Comparison of ENCODE assay signal across 20 cellular contexts in genomic region chr6:168756009-168756634, GRCh38.
DNase-seq lines count a peak whose midpoint lies in the region; ATAC-seq and TF ChIP-seq lines count a peak whose summit lies in the region.
"Had no signal": no experiment of that assay in that cellular context is flagged by ENCODE, and none has a peak within 500 bp of the region (broad histone marks: within the 10 kb centered on the region; RNA-seq: fewer than 3 reads in every experiment).

No MANE protein-coding gene starts in this region.

- WGBS in smooth muscle cell (ENCODE audit: low lambda C conversion rate), result 78% methylated on average over 3 of the region's 3 CpGs

- peak overlapping the region; percentile 29 for H3K27ac Mint-ChIP-seq in chondrocyte (ENCODE audit: unreplicated experiment)
- H3K27ac Mint-ChIP-seq in CD8-positive, alpha-beta memory T cell, result no peak overlapping the region
- H3K27ac Mint-ChIP-seq: activated naive CD8-positive, alpha-beta T cell treated with anti-CD3 and anti-CD28 coated beads for 36 hours; activated T-cell treated with anti-CD3 and anti-CD28 coated beads, Interleukin-2, amount 50 U/mL, for 72 hours; naive thymus-derived CD4-positive, alpha-beta T cell; stimulated activated effector memory CD8-positive, alpha-beta T cell treated with anti-CD3 and anti-CD28 coated beads, Interleukin-12 subunit alpha, Interleukin-12 subunit beta, amount 100 ng/mL, for 72 hours; T-helper 1 cell treated with Interleukin-12 subunit alpha and Interleukin-12 subunit beta and Interleukin-4 antibody, amounts not matched to agents 30 μg/mL and 1 μg/mL, for 36 hours had no signal

- H3K4me1 Mint-ChIP-seq in chondrocyte (ENCODE audit: low read depth), result peaks cover 19% of the 10 kb centered on the region
- no peaks in the 10 kb centered on the region for H3K4me1 Mint-ChIP-seq in CD8-positive, alpha-beta memory T cell
- H3K4me1 Mint-ChIP-seq: activated naive CD8-positive, alpha-beta T cell treated with anti-CD3 and anti-CD28 coated beads for 36 hours; naive thymus-derived CD4-positive, alpha-beta T cell; stimulated activated effector memory CD8-positive, alpha-beta T cell treated with anti-CD3 and anti-CD28 coated beads, Interleukin-12 subunit alpha, Interleukin-12 subunit beta, amount 100 ng/mL, for 72 hours had no signal

- no peak for ATAC-seq in GM18873 (IDR thresholded peaks at IDR 0.05; ENCODE audit: low FRiP score, unreplicated experiment)
- ATAC-seq in activated CD4-positive, CD25-positive, alpha-beta regulatory T cell treated with anti-CD3 and anti-CD28 coated beads, Interleukin-2, amount 50 U/mL, for 24 hours, result no peak
- ATAC-seq: activated T-cell treated with anti-CD3 and anti-CD28 coated beads, Interleukin-2, amount 50 U/mL, for 72 hours; naive thymus-derived CD4-positive, alpha-beta T cell; stimulated activated effector memory CD8-positive, alpha-beta T cell treated with anti-CD3 and anti-CD28 coated beads, Interleukin-12 subunit alpha, Interleukin-12 subunit beta, amount 100 ng/mL, for 72 hours had no signal

- H3K4me3 Mint-ChIP-seq in chondrocyte (ENCODE audit: unreplicated experiment), result no peak overlapping the region
- no peak overlapping the region for H3K4me3 Mint-ChIP-seq in CD8-positive, alpha-beta memory T cell
- H3K4me3 Mint-ChIP-seq: activated naive CD8-positive, alpha-beta T cell treated with anti-CD3 and anti-CD28 coated beads for 36 hours; activated T-cell treated with anti-CD3 and anti-CD28 coated beads, Interleukin-2, amount 50 U/mL, for 72 hours; naive thymus-derived CD4-positive, alpha-beta T cell; stimulated activated effector memory CD8-positive, alpha-beta T cell treated with anti-CD3 and anti-CD28 coated beads, Interleukin-12 subunit alpha, Interleukin-12 subunit beta, amount 100 ng/mL, for 72 hours; T-helper 1 cell treated with Interleukin-12 subunit alpha and Interleukin-12 subunit beta and Interleukin-4 antibody, amounts not matched to agents 30 μg/mL and 1 μg/mL, for 36 hours had no signal

- H3K4me2 ChIP-seq in smooth muscle cell, result peak overlapping the region; percentile 62

- no peaks in the 10 kb centered on the region for H3K27me3 ChIP-seq in iPS-20b (ENCODE audit: insufficient read depth, low read length)
- no peaks in the 10 kb centered on the region for H3K27me3 ChIP-seq in smooth muscle cell (ENCODE audit: low read depth)
- H3K27me3 ChIP-seq in CD8-positive, alpha-beta memory T cell (ENCODE audit: insufficient read depth, low read length, poor library complexity, severe bottlenecking), result no peaks in the 10 kb centered on the region
- H3K27me3 ChIP-seq: tibial artery had no signal

- H3K9me3 ChIP-seq in iPS-20b (ENCODE audit: insufficient read depth, low read depth, low read length) (no peaks in the 10 kb centered on the region), smooth muscle cell (replicated peaks; ENCODE audit: low read depth) (no peaks in the 10 kb centered on the region)
- no peaks in the 10 kb centered on the region for H3K9me3 ChIP-seq in CD8-positive, alpha-beta memory T cell (ENCODE audit: low read length)
- H3K9me3 ChIP-seq: tibial artery had no signal

- H3K4me3 ChIP-seq in iPS-20b (ENCODE audit: low read length) (peak overlapping the region; percentile 1; the same call in 1 of the 2 replicates), smooth muscle cell (no peak overlapping the region)
- no peak overlapping the region for H3K4me3 ChIP-seq in CD8-positive, alpha-beta memory T cell (ENCODE audit: low read length)
- H3K4me3 ChIP-seq: tibial artery had no signal

- H3K36me3 ChIP-seq in iPS-20b (ENCODE audit: insufficient read depth, low read depth, low read length), result no peaks in the 10 kb centered on the region
- no peaks in the 10 kb centered on the region for H3K36me3 ChIP-seq in smooth muscle cell (ENCODE audit: low read depth)
- H3K36me3 ChIP-seq in CD8-positive, alpha-beta memory T cell (ENCODE audit: insufficient read depth, low read length), result no peaks in the 10 kb centered on the region
- H3K36me3 ChIP-seq: tibial artery had no signal

- H3K9ac ChIP-seq in iPS-20b (ENCODE audit: low read depth, low read length) (no peak overlapping the region), smooth muscle cell (ENCODE audit: low read depth) (no peak overlapping the region)

- CTCF ChIA-PET in CD8-positive, alpha-beta memory T cell (lab: Charles Lee), result no interaction called here

- POLR2A ChIA-PET in CD8-positive, alpha-beta memory T cell (lab: Charles Lee), result no interaction called here

- H2AFZ ChIP-seq in smooth muscle cell (ENCODE audit: low read depth), result no peak overlapping the region

- H3K36me3 Mint-ChIP-seq in chondrocyte (ENCODE audit: low read depth), result peaks cover 2% of the 10 kb centered on the region
- H3K36me3 Mint-ChIP-seq in CD8-positive, alpha-beta memory T cell, result no peaks in the 10 kb centered on the region
- H3K36me3 Mint-ChIP-seq: activated naive CD8-positive, alpha-beta T cell treated with anti-CD3 and anti-CD28 coated beads for 36 hours; stimulated activated effector memory CD8-positive, alpha-beta T cell treated with anti-CD3 and anti-CD28 coated beads, Interleukin-12 subunit alpha, Interleukin-12 subunit beta, amount 100 ng/mL, for 72 hours had no signal

- no peak for TF ChIP-seq CTCF in chondrocyte (IDR thresholded peaks at IDR 0.05)
- TF ChIP-seq CTCF in smooth muscle cell (IDR thresholded peaks at IDR 0.05; ENCODE audit: borderline replicate concordance, insufficient read depth, poor library complexity, severe bottlenecking), result no peak

- peaks cover 5% of the 10 kb centered on the region for H3K9me3 Mint-ChIP-seq in chondrocyte (ENCODE audit: low read depth)
- H3K9me3 Mint-ChIP-seq in CD8-positive, alpha-beta memory T cell, result no peaks in the 10 kb centered on the region
- H3K9me3 Mint-ChIP-seq: activated naive CD8-positive, alpha-beta T cell treated with anti-CD3 and anti-CD28 coated beads for 36 hours; activated T-cell treated with anti-CD3 and anti-CD28 coated beads, Interleukin-2, amount 50 U/mL, for 72 hours; stimulated activated effector memory CD8-positive, alpha-beta T cell treated with anti-CD3 and anti-CD28 coated beads, Interleukin-12 subunit alpha, Interleukin-12 subunit beta, amount 100 ng/mL, for 72 hours; T-helper 1 cell treated with Interleukin-12 subunit alpha and Interleukin-12 subunit beta and Interleukin-4 antibody, amounts not matched to agents 30 μg/mL and 1 μg/mL, for 36 hours had no signal

- DNase-seq in NCI-H146 treated with DMSO at 0.1 percent for 48 hours (lab: John Stamatoyannopoulos, UW; ENCODE audit: unreplicated experiment) (peak; percentile 32), chondrocyte (ENCODE audit: low spot score) (no peak), smooth muscle cell (lab: John Stamatoyannopoulos, UW; ENCODE audit: unreplicated experiment) (no peak)
- DNase-seq in CD8-positive, alpha-beta memory T cell, result no peak
- DNase-seq: activated naive CD8-positive, alpha-beta T cell treated with anti-CD3 and anti-CD28 coated beads for 36 hours; activated T-cell treated with anti-CD3 and anti-CD28 coated beads, Interleukin-2, amount 50 U/mL, for 72 hours; C1 segment of cervical spinal cord; central memory CD4-positive, alpha-beta T cell; effector memory CD4-positive, alpha-beta T cell; naive thymus-derived CD4-positive, alpha-beta T cell; NCI-H446; SIG-M5; stimulated activated CD4-positive, alpha-beta T cell treated with anti-CD3 and anti-CD28 coated beads, Interleukin-12 subunit alpha, Interleukin-12 subunit beta, amount 100 ng/mL, for 4 hours; tibial artery had no signal

- no peak overlapping the region for H3K27ac ChIP-seq in iPS-20b (ENCODE audit: low read length)
- H3K27ac ChIP-seq in smooth muscle cell (ENCODE audit: low read depth), result peak overlapping the region; percentile 34
- no peak overlapping the region for H3K27ac ChIP-seq in CD8-positive, alpha-beta memory T cell (ENCODE audit: low read depth, low read length)
- H3K27ac ChIP-seq: tibial artery had no signal

- peaks cover 4% of the 10 kb centered on the region for H3F3A ChIP-seq in smooth muscle cell (ENCODE audit: low read depth)

- H3K4me1 ChIP-seq in iPS-20b (ENCODE audit: insufficient read depth, low read length) (peaks cover 18% of the 10 kb centered on the region), smooth muscle cell (ENCODE audit: low read depth) (peaks cover 18% of the 10 kb centered on the region)
- no peaks in the 10 kb centered on the region for H3K4me1 ChIP-seq in CD8-positive, alpha-beta memory T cell (ENCODE audit: insufficient read depth, low read length)

- H3K27me3 Mint-ChIP-seq in chondrocyte (ENCODE audit: low read depth), result peaks cover 4% of the 10 kb centered on the region
- peaks cover 7 to 29% of the 10 kb centered on the region in 2 donors for H3K27me3 Mint-ChIP-seq in CD8-positive, alpha-beta memory T cell
- H3K27me3 Mint-ChIP-seq: progenitor cell of endocrine pancreas had no signal

- no peaks in the 10 kb centered on the region for H3K79me2 ChIP-seq in smooth muscle cell (ENCODE audit: low read depth)

- no peaks in the 10 kb centered on the region for H4K20me1 ChIP-seq in smooth muscle cell (ENCODE audit: low read depth)
